In the genomic region with DNA sequence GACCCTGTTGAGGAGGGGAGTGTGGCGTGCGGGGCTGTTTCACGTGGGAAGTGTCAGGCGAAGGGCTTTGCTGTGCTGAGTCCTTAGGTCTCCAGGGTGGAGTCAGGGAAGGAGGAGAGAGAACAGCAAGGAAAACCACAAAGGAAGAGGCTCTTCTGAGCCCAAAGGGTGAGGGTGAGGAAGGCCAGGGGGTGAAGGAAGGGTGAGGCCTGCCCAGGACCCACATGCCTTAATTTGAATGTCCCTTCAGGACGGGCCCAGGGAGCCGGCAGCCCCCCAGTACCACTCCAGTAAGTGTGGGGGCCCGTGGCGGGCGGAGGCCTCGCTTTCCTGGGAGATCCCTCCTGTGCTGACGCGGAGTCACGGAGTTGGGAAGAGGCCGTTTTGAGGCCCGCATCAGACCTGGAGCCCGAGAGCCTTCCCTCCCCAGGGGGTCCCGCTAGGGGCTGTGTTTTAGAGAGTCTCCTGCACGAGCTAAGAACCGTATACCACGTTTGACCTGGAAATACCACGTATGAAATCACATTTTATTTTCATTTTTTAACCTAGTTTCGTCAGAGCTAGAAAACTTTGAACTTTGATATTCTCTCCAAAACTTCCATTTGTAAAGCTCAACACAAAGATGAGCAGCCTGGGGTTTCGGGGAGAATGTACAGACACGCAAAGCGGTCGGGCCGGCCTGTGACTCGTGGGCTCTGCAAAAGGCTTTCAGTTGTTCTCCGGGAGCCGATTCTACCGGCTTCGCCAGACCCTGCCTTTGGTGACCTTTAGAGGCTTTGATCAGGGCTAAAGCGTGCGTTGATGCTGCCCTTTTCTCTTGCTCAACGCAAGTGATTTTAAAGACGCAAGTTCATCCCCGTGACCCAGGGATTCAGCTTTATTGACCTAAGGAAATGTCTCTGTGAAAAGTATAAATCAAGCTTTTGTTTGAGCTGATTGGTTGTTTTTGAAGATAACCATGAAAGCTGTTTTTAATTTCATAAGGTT, we compare ENCODE assay signal across 12 cellular contexts. TPM values are rescaled to one million over a fixed set of nuclear protein-coding genes. Genes with fewer than 3 reads are reported as not detected.
DNase-seq lines count a peak whose midpoint lies in the region; ATAC-seq and TF ChIP-seq lines count a peak whose summit lies in the region.
"Had no signal": no experiment of that assay in that cellular context is flagged by ENCODE, and none has a peak within 500 bp of the region (broad histone marks: within the 10 kb centered on the region; RNA-seq: fewer than 3 reads in every experiment).

No MANE protein-coding gene starts in this region.

- no peaks in the 10 kb centered on the region for H3K36me3 Mint-ChIP-seq in activated CD8-positive, alpha-beta T cell treated with anti-CD3 and anti-CD28 coated beads, Interleukin-2, amount 10 ng/mL, durations not matched to agents 7 days and 5 days (ENCODE audit: low read depth)
- no peaks in the 10 kb centered on the region for H3K36me3 Mint-ChIP-seq in activated CD8-positive, alpha-beta T cell treated with anti-CD3 and anti-CD28 coated beads for 36 hours (ENCODE audit: low read depth)
- H3K36me3 Mint-ChIP-seq in nephron (ENCODE audit: low read depth): peaks cover 4% of the 10 kb centered on the region
- no peaks in the 10 kb centered on the region for H3K36me3 Mint-ChIP-seq in activated CD4-positive, alpha-beta T cell treated with anti-CD3 and anti-CD28 coated beads for 36 hours (ENCODE audit: low read depth)

- peaks cover 0 to 28% (median 6%) of the 10 kb centered on the region in 3 donors for H3K4me1 ChIP-seq in esophagus squamous epithelium
- H3K4me1 ChIP-seq in upper lobe of left lung: peaks cover 23 to 50% (median 29%) of the 10 kb centered on the region in 4 donors

- H3K27me3 ChIP-seq in esophagus squamous epithelium (no peaks in the 10 kb centered on the region), upper lobe of left lung (no peaks in the 10 kb centered on the region)
- H3K27me3 ChIP-seq: cardiac muscle cell had no signal

- peaks cover 13% of the 10 kb centered on the region for H3K4me1 Mint-ChIP-seq in activated CD8-positive, alpha-beta T cell treated with anti-CD3 and anti-CD28 coated beads, Interleukin-2, amount 10 ng/mL, durations not matched to agents 7 days and 5 days (ENCODE audit: low read depth)
- peaks cover 7% of the 10 kb centered on the region for H3K4me1 Mint-ChIP-seq in activated CD8-positive, alpha-beta T cell treated with anti-CD3 and anti-CD28 coated beads for 36 hours (ENCODE audit: low read depth)
- peaks cover 23% of the 10 kb centered on the region for H3K4me1 Mint-ChIP-seq in nephron
- peaks cover 4% of the 10 kb centered on the region for H3K4me1 Mint-ChIP-seq in activated CD4-positive, alpha-beta T cell treated with anti-CD3 and anti-CD28 coated beads for 36 hours

- WGBS in esophagus squamous epithelium, 2 donors: 80% methylated on average over 26 to 28 of the region's 37 CpGs
- WGBS in upper lobe of left lung, 2 donors: 78 to 81% methylated on average over 34 to 37 of the region's 37 CpGs

- intact Hi-C loops in activated CD8-positive, alpha-beta T cell treated with anti-CD3 and anti-CD28 coated beads for 36 hours (cut with micrococcal nuclease): no loop called here
- intact Hi-C loops in esophagus squamous epithelium (cut with DNase I): no loop called here
- intact Hi-C loops in activated CD4-positive, alpha-beta T cell treated with anti-CD3 and anti-CD28 coated beads for 36 hours (cut with DNase I, micrococcal nuclease): no loop called here

- no peak for TF ChIP-seq EP300 in upper lobe of left lung (IDR thresholded peaks at IDR 0.05)

- no peak for ATAC-seq in activated CD8-positive, alpha-beta T cell treated with anti-CD3 and anti-CD28 coated beads, Interleukin-2, amount 10 ng/mL, durations not matched to agents 7 days and 5 days
- ATAC-seq in activated CD8-positive, alpha-beta T cell treated with anti-CD3 and anti-CD28 coated beads for 36 hours: no peak
- ATAC-seq in upper lobe of left lung (ENCODE audit: low FRiP score in 2 of 2) (peak in 1 of 2 donors; percentile 20), GM21737 (IDR thresholded peaks at IDR 0.05; ENCODE audit: unreplicated experiment) (no peak)
- no peak for ATAC-seq in activated CD4-positive, alpha-beta T cell treated with anti-CD3 and anti-CD28 coated beads for 36 hours

- no peak for TF ChIP-seq POLR2A in esophagus squamous epithelium (IDR thresholded peaks at IDR 0.05)
- no peak for TF ChIP-seq POLR2A in upper lobe of left lung (IDR thresholded peaks at IDR 0.05)

- no peaks in the 10 kb centered on the region for H3K9me3 ChIP-seq in esophagus squamous epithelium
- no peaks in the 10 kb centered on the region for H3K9me3 ChIP-seq in upper lobe of left lung

- POLR2A ChIA-PET in activated CD8-positive, alpha-beta T cell treated with anti-CD3 and anti-CD28 coated beads, Interleukin-2, amount 10 ng/mL, durations not matched to agents 7 days and 5 days (lab: Charles Lee): no interaction called here
- POLR2A ChIA-PET in activated CD8-positive, alpha-beta T cell treated with anti-CD3 and anti-CD28 coated beads for 36 hours (lab: Charles Lee): interaction anchor here (0.5 kb wide), 1 partner anchor 17 kb away, joined by 3 read pairs; no protein-coding TSS in a partner anchor
- POLR2A ChIA-PET in activated CD4-positive, alpha-beta T cell treated with anti-CD3 and anti-CD28 coated beads for 36 hours (lab: Charles Lee): no interaction called here

- H3K4me3 Mint-ChIP-seq in activated CD8-positive, alpha-beta T cell treated with anti-CD3 and anti-CD28 coated beads, Interleukin-2, amount 10 ng/mL, durations not matched to agents 7 days and 5 days: no peak overlapping the region
- no peak overlapping the region for H3K4me3 Mint-ChIP-seq in activated CD8-positive, alpha-beta T cell treated with anti-CD3 and anti-CD28 coated beads for 36 hours
- no peak overlapping the region for H3K4me3 Mint-ChIP-seq in nephron
- no peak overlapping the region for H3K4me3 Mint-ChIP-seq in activated CD4-positive, alpha-beta T cell treated with anti-CD3 and anti-CD28 coated beads for 36 hours

- H3K9me3 Mint-ChIP-seq in activated CD8-positive, alpha-beta T cell treated with anti-CD3 and anti-CD28 coated beads, Interleukin-2, amount 10 ng/mL, durations not matched to agents 7 days and 5 days (ENCODE audit: insufficient read depth): no peaks in the 10 kb centered on the region
- H3K9me3 Mint-ChIP-seq in activated CD8-positive, alpha-beta T cell treated with anti-CD3 and anti-CD28 coated beads for 36 hours: no peaks in the 10 kb centered on the region
- no peaks in the 10 kb centered on the region for H3K9me3 Mint-ChIP-seq in nephron
- H3K9me3 Mint-ChIP-seq in activated CD4-positive, alpha-beta T cell treated with anti-CD3 and anti-CD28 coated beads for 36 hours (ENCODE audit: low read depth): no peaks in the 10 kb centered on the region

- H3K4me3 ChIP-seq in esophagus squamous epithelium (no peak overlapping the region), upper lobe of left lung (no peak overlapping the region)
- H3K4me3 ChIP-seq: cardiac muscle cell had no signal

- CTCF ChIA-PET in activated CD8-positive, alpha-beta T cell treated with anti-CD3 and anti-CD28 coated beads, Interleukin-2, amount 10 ng/mL, durations not matched to agents 7 days and 5 days (lab: Charles Lee): interaction anchor here (0.6 to 1.6 kb wide), 22 partner anchors 9 to 174 kb away, joined by 3 to 12 read pairs (median 4); partner anchors contain the start of gene TTYH3
- CTCF ChIA-PET in activated CD8-positive, alpha-beta T cell treated with anti-CD3 and anti-CD28 coated beads for 36 hours (lab: Charles Lee): interaction anchor here (0.6 to 2.1 kb wide), 13 partner anchors 9 to 190 kb away, joined by 3 to 11 read pairs (median 5); partner anchors contain the start of gene TTYH3
- CTCF ChIA-PET in activated CD4-positive, alpha-beta T cell treated with anti-CD3 and anti-CD28 coated beads for 36 hours (lab: Charles Lee): interaction anchor here (0.6 to 1.4 kb wide), 6 partner anchors 9 to 360 kb away, joined by 3 to 7 read pairs (median 4); no protein-coding TSS in a partner anchor

- peak overlapping the region; percentile 42 for H3K27ac Mint-ChIP-seq in activated CD8-positive, alpha-beta T cell treated with anti-CD3 and anti-CD28 coated beads, Interleukin-2, amount 10 ng/mL, durations not matched to agents 7 days and 5 days
- H3K27ac Mint-ChIP-seq in activated CD8-positive, alpha-beta T cell treated with anti-CD3 and anti-CD28 coated beads for 36 hours: no peak overlapping the region
- H3K27ac Mint-ChIP-seq in nephron: peak overlapping the region; percentile 0 to 71 (median 3)
- no peak overlapping the region for H3K27ac Mint-ChIP-seq in activated CD4-positive, alpha-beta T cell treated with anti-CD3 and anti-CD28 coated beads for 36 hours

- peaks cover 0 to 24% (median 0%) of the 10 kb centered on the region in 3 donors for H3K36me3 ChIP-seq in esophagus squamous epithelium
- peaks cover 0 to 13% (median 8%) of the 10 kb centered on the region in 4 donors for H3K36me3 ChIP-seq in upper lobe of left lung
- H3K36me3 ChIP-seq: cardiac muscle cell had no signal

- TF ChIP-seq CTCF in activated CD8-positive, alpha-beta T cell treated with anti-CD3 and anti-CD28 coated beads for 36 hours (IDR thresholded peaks at IDR 0.05): no peak
- TF ChIP-seq CTCF in esophagus squamous epithelium (IDR thresholded peaks at IDR 0.05) (no peak), nephron (IDR thresholded peaks at IDR 0.05; ENCODE audit: unreplicated experiment in 3 of 3) (no peak), upper lobe of left lung (IDR thresholded peaks at IDR 0.05) (no peak)

- peaks cover 3% of the 10 kb centered on the region for H3K27me3 Mint-ChIP-seq in activated CD8-positive, alpha-beta T cell treated with anti-CD3 and anti-CD28 coated beads, Interleukin-2, amount 10 ng/mL, durations not matched to agents 7 days and 5 days (ENCODE audit: low read depth)
- no peaks in the 10 kb centered on the region for H3K27me3 Mint-ChIP-seq in activated CD8-positive, alpha-beta T cell treated with anti-CD3 and anti-CD28 coated beads for 36 hours
- H3K27me3 Mint-ChIP-seq in nephron (ENCODE audit: low read depth): no peaks in the 10 kb centered on the region
- no peaks in the 10 kb centered on the region for H3K27me3 Mint-ChIP-seq in activated CD4-positive, alpha-beta T cell treated with anti-CD3 and anti-CD28 coated beads for 36 hours

- no peak for DNase-seq in activated CD8-positive, alpha-beta T cell treated with anti-CD3 and anti-CD28 coated beads, Interleukin-2, amount 10 ng/mL, durations not matched to agents 7 days and 5 days
- DNase-seq in activated CD8-positive, alpha-beta T cell treated with anti-CD3 and anti-CD28 coated beads for 36 hours: no peak
- no peak for DNase-seq in esophagus squamous epithelium (lab: John Stamatoyannopoulos, UW)
- DNase-seq in upper lobe of left lung: no peak
- DNase-seq in HT-29 (ENCODE audit: low spot score): no peak
- no peak for DNase-seq in activated CD4-positive, alpha-beta T cell treated with anti-CD3 and anti-CD28 coated beads for 36 hours
- DNase-seq: NCI-H345 had no signal

- H3K27ac ChIP-seq in esophagus squamous epithelium: peak overlapping the region; percentile 14 to 80 (median 45)
- peak overlapping the region; percentile 80 to 90 (median 81) for H3K27ac ChIP-seq in upper lobe of left lung
- H3K27ac ChIP-seq: 22Rv1, cardiac muscle cell, VCaP had no signal

RNA-seq across cellular contexts. Expression of gene TTYH3, which starts 23.6 kb away (rescaled TPM):
- 10 to 100 TPM; 37.0 to 37.7 TPM for total RNA-seq in activated CD8-positive, alpha-beta T cell treated with anti-CD3 and anti-CD28 coated beads, Interleukin-2, amount 10 ng/mL, durations not matched to agents 7 days and 5 days
- 10 to 100 TPM; 30.3 to 32.3 TPM for total RNA-seq in activated CD8-positive, alpha-beta T cell treated with anti-CD3 and anti-CD28 coated beads for 36 hours
- total RNA-seq in esophagus squamous epithelium (10 to 100 TPM in 2 of 4 donors, 1 to 10 TPM in 2; 4.7 to 23.1 (median 10.2) TPM), upper lobe of left lung (10 to 100 TPM; 16.5 to 69.6 (median 58.1) TPM)
- total RNA-seq in HT-29 (2014; rRNA removed; shearing (Covaris generic)): 34.5 and 37.1 TPM in 2 replicates
- total RNA-seq in activated CD4-positive, alpha-beta T cell treated with anti-CD3 and anti-CD28 coated beads for 36 hours: 10 to 100 TPM; 18.7 to 20.2 TPM

RNA-seq across cellular contexts. Expression of gene IQCE, which starts 49.4 kb away (rescaled TPM):
- total RNA-seq in activated CD8-positive, alpha-beta T cell treated with anti-CD3 and anti-CD28 coated beads, Interleukin-2, amount 10 ng/mL, durations not matched to agents 7 days and 5 days: 10 to 100 TPM; 11.6 to 12.4 TPM
- total RNA-seq in activated CD8-positive, alpha-beta T cell treated with anti-CD3 and anti-CD28 coated beads for 36 hours: 1 to 10 TPM; 4.0 to 4.3 TPM
- 10 to 100 TPM in 1 of 4 donors, 1 to 10 TPM in 3; 4.5 to 10.6 (median 6.3) TPM for total RNA-seq in esophagus squamous epithelium
- 10 to 100 TPM; 18.0 to 51.3 (median 23.9) TPM for total RNA-seq in upper lobe of left lung
- total RNA-seq in HT-29 (2014; rRNA removed; shearing (Covaris generic)): 23.1 and 24.7 TPM in 2 replicates
- 1 to 10 TPM; 7.2 to 8.4 TPM for total RNA-seq in activated CD4-positive, alpha-beta T cell treated with anti-CD3 and anti-CD28 coated beads for 36 hours

RNA-seq across cellular contexts. Expression of gene BRAT1, which starts 52.9 kb away (rescaled TPM):
- total RNA-seq in activated CD8-positive, alpha-beta T cell treated with anti-CD3 and anti-CD28 coated beads, Interleukin-2, amount 10 ng/mL, durations not matched to agents 7 days and 5 days: 10 to 100 TPM; 39.4 to 40.7 TPM
- total RNA-seq in activated CD8-positive, alpha-beta T cell treated with anti-CD3 and anti-CD28 coated beads for 36 hours: 10 to 100 TPM; 30.9 to 32.6 TPM
- 10 to 100 TPM; 15.5 to 28.3 (median 22.8) TPM for total RNA-seq in esophagus squamous epithelium
- 10 to 100 TPM; 23.9 to 68.3 (median 31.0) TPM for total RNA-seq in upper lobe of left lung
- total RNA-seq in HT-29 (2014; rRNA removed; shearing (Covaris generic)): 101 and 106 TPM in 2 replicates
- total RNA-seq in activated CD4-positive, alpha-beta T cell treated with anti-CD3 and anti-CD28 coated beads for 36 hours: 10 to 100 TPM; 34.7 to 35.9 TPM

Comparison
In these comparisons a context has a peak if more than half of its experiments do, and no peak if none do; other contexts are left out.
1. H3K27ac Mint-ChIP-seq: peak in activated CD8-positive, alpha-beta T cell treated with anti-CD3 and anti-CD28 coated beads, Interleukin-2, amount 10 ng/mL, durations not matched to agents 7 days and 5 days (single experiment) and nephron (3 of 3); none in activated CD8-positive, alpha-beta T cell treated with anti-CD3 and anti-CD28 coated beads for 36 hours (single experiment) and activated CD4-positive, alpha-beta T cell treated with anti-CD3 and anti-CD28 coated beads for 36 hours (single experiment).